Comparison of ENCODE assay signal across 20 cellular contexts in genomic region chrX:13965531-13965930, GRCh38.
DNase-seq lines count a peak whose midpoint lies in the region; ATAC-seq, FAIRE-seq and TF ChIP-seq lines count a peak whose summit lies in the region.
"Had no signal": no experiment of that assay in that cellular context is flagged by ENCODE, and none has a peak within 500 bp of the region (broad histone marks: within the 10 kb centered on the region; RNA-seq: fewer than 3 reads in every experiment).

No MANE protein-coding gene starts in this region.

- no peaks in the 10 kb centered on the region for H3K79me1 ChIP-seq in H1 (ENCODE audit: low read depth, low read length)

- no peak overlapping the region for H3K14ac ChIP-seq in H1 (ENCODE audit: insufficient read length)

- H2AK5ac ChIP-seq in H1 (ENCODE audit: low read depth, low read length), result no peak overlapping the region

- H4K5ac ChIP-seq in H1 (ENCODE audit: insufficient read length, low read depth, low read length), result no peak overlapping the region

- H3K23me2 ChIP-seq in H1 (ENCODE audit: low read depth, low read length), result no peaks in the 10 kb centered on the region

- H3K27ac ChIP-seq in H1 (ENCODE audit: low read depth, low read length) (no peak overlapping the region), tibial nerve (peak overlapping the region in 3 of 4 donors; percentile 5 to 72 (median 68)), body of pancreas (no peak overlapping the region)
- H3K27ac ChIP-seq: C4-2B, PC-9 had no signal

- H3K27me3 Mint-ChIP-seq in WTC11 (ENCODE audit: low read depth), result no peaks in the 10 kb centered on the region; the same call in 1 of the 2 replicates

- no peak overlapping the region for H2BK20ac ChIP-seq in H1 (ENCODE audit: low read length)

- WGBS in H1 (ENCODE audit: extremely low coverage in 1 of 2, insufficient coverage in 1 of 2, insufficient read length in 1 of 2, insufficient replicate concordance in 2 of 2, low coverage in 1 of 2, low lambda C conversion rate in 2 of 2, missing lambda C conversion rate in 1 of 2), 2 experiments, result 61% methylated on average over 6 of the region's 6 CpGs; no CpG with 5 or more reads in 1 of the 2 experiments
- WGBS in tibial nerve, 2 donors, result 32 to 63% methylated on average over 6 of the region's 6 CpGs
- WGBS in body of pancreas, 2 donors, result 80 to 83% methylated on average over 6 of the region's 6 CpGs

- no peak for FAIRE-seq in H1 (lab: Jason Lieb, UNC)
- FAIRE-seq: GM12891 had no signal

- no peak overlapping the region for H2BK12ac ChIP-seq in H1 (ENCODE audit: low read depth, low read length)

- no peak overlapping the region for H2BK120ac ChIP-seq in H1 (replicated peaks; ENCODE audit: low read depth, low read length)

- no peaks in the 10 kb centered on the region for H3K9me3 Mint-ChIP-seq in WTC11
- H3K9me3 Mint-ChIP-seq: HFFc6 had no signal

- H3K4me2 ChIP-seq in H1 (ENCODE audit: insufficient read depth in 1 of 2, low read depth in 2 of 2, low read length in 2 of 2), result no peak overlapping the region
- H3K4me2 ChIP-seq: PC-9 had no signal

- no peak overlapping the region for H3K56ac ChIP-seq in H1 (replicated peaks; ENCODE audit: insufficient read length, low read depth, low read length)

- no peak for TF ChIP-seq CTCF in WTC11 (IDR thresholded peaks at IDR 0.05)
- peak in 1 of 3 experiments; percentile 1; a peak in 1 of 4 replicates for TF ChIP-seq CTCF in H1 (IDR thresholded peaks at IDR 0.05; ENCODE audit: control extremely low read depth in 1 of 3, insufficient read depth in 1 of 3, low read depth in 1 of 3, low read length in 3 of 3)
- TF ChIP-seq CTCF in tibial nerve (IDR thresholded peaks at IDR 0.05), result no peak
- no peak for TF ChIP-seq CTCF in body of pancreas (IDR thresholded peaks at IDR 0.05)

- H3K4ac ChIP-seq in H1 (replicated peaks; ENCODE audit: insufficient read length, low read depth, low read length), result no peak overlapping the region

- H3K36me3 Mint-ChIP-seq in WTC11, result no peaks in the 10 kb centered on the region

- 0 out of 7 replicates have a peak, but pooled peaks cover 0 to 3% (median 0%) of the 10 kb centered on the region in 4 experiments for H3K4me1 ChIP-seq in H1 (replicated peaks in 1 of 4; ENCODE audit: control insufficient read depth in 3 of 4, insufficient read depth in 4 of 4, low read length in 3 of 4)
- H3K4me1 ChIP-seq in tibial nerve, result peaks cover 0 to 3% (median 0%) of the 10 kb centered on the region in 4 donors
- H3K4me1 ChIP-seq in body of pancreas, result no peaks in the 10 kb centered on the region

- H2AFZ ChIP-seq in H1 (ENCODE audit: low read length), result 0 out of 2 replicates have a peak overlapping the region, but pooled peaks have one; percentile 5
- H2AFZ ChIP-seq: PC-9 had no signal

- no peak overlapping the region for H2BK5ac ChIP-seq in H1 (ENCODE audit: low read depth, low read length)

- peaks cover 9% of the 10 kb centered on the region for H3K4me1 Mint-ChIP-seq in WTC11

- CTCF ChIA-PET in WTC11 (lab: Charles Lee), result no interaction called here
- CTCF ChIA-PET in H1 (lab: Charles Lee; ENCODE audit: partially characterized antibody), result interaction anchor here (1.0 to 1.4 kb wide), 3 partner anchors 16 to 47 kb away, joined by 3 to 4 read pairs (median 3); no protein-coding TSS in a partner anchor

- no peak overlapping the region for H3K4me3 Mint-ChIP-seq in WTC11
- H3K4me3 Mint-ChIP-seq: HFFc6 had no signal

- POLR2A ChIA-PET in WTC11 (lab: Charles Lee) (no interaction called here), H1 (lab: Charles Lee; ENCODE audit: partially characterized antibody) (no interaction called here)

- no peak for TF ChIP-seq POLR2A in H1 (IDR thresholded peaks at IDR 0.05; ENCODE audit: control extremely low read depth in 1 of 2, low read depth in 2 of 2, low read length in 2 of 2)
- no peak for TF ChIP-seq POLR2A in tibial nerve (IDR thresholded peaks at IDR 0.05)
- no peak for TF ChIP-seq POLR2A in body of pancreas (IDR thresholded peaks at IDR 0.05)

- no peaks in the 10 kb centered on the region for H3K79me2 ChIP-seq in H1 (ENCODE audit: control insufficient read depth in 1 of 2, insufficient read depth in 2 of 2, low read length in 2 of 2)

- no peak for TF ChIP-seq RAD21 in H1 (IDR thresholded peaks at IDR 0.05 in 1 of 2, conservative IDR thresholded peaks at IDR 0.05 in 1 of 2; ENCODE audit: low read depth in 2 of 2, low read length in 2 of 2)

- H4K20me1 ChIP-seq in H1 (replicated peaks in 1 of 2; ENCODE audit: control insufficient read depth in 1 of 2, insufficient read depth in 2 of 2, low read length in 2 of 2), result no peaks in the 10 kb centered on the region

- H3K27ac Mint-ChIP-seq in WTC11, result no peak overlapping the region
- H3K27ac Mint-ChIP-seq: HFFc6 had no signal

- no peak overlapping the region for H3K18ac ChIP-seq in H1 (ENCODE audit: extremely low read depth, low read length)

- H3K4me3 ChIP-seq in H1 (ENCODE audit: extremely low read depth in 1 of 4, insufficient read depth in 2 of 4, low read depth in 3 of 4, low read length in 4 of 4) (no peak overlapping the region), tibial nerve (no peak overlapping the region), body of pancreas (no peak overlapping the region)
- H3K4me3 ChIP-seq: PC-9 had no signal

- H2BK15ac ChIP-seq in H1 (ENCODE audit: low read length), result no peak overlapping the region

- intact Hi-C loops in body of pancreas (cut with DNase I), result no loop called here

- H3K9me3 ChIP-seq in H1 (ENCODE audit: insufficient read depth in 2 of 2, low read depth in 1 of 2, low read length in 1 of 2) (no peaks in the 10 kb centered on the region), tibial nerve (no peaks in the 10 kb centered on the region), body of pancreas (no peaks in the 10 kb centered on the region)

- TF ChIP-seq EP300 in H1 (IDR thresholded peaks at IDR 0.05; ENCODE audit: borderline replicate concordance in 1 of 2, low read depth in 2 of 2, low read length in 2 of 2) (no peak), tibial nerve (IDR thresholded peaks at IDR 0.05) (no peak)

- ATAC-seq in WTC11 (peak; percentile 78), body of pancreas (no peak), GM19395 (IDR thresholded peaks at IDR 0.05; ENCODE audit: unreplicated experiment) (no peak)

- H3K9ac ChIP-seq in H1 (replicated peaks in 1 of 4; ENCODE audit: extremely low read depth in 1 of 4, low read depth in 3 of 4, low read length in 3 of 4), result no peak overlapping the region

- DNase-seq in WTC11 (ENCODE audit: low spot score) (peak; percentile 10), H1 (ENCODE audit: low read depth in 1 of 2, low spot score in 2 of 2) (no peak), nucleus accumbens (lab: John Stamatoyannopoulos, UW) (peak in 36 of 56 donors; percentile 0 to 51 (median 12)), tibial nerve (ENCODE audit: low spot score in 2 of 2) (no peak), activated gamma-delta T cell (lab: John Stamatoyannopoulos, UW) (no peak), body of pancreas (no peak)
- DNase-seq: DMS 273 treated with DMSO at 0.1 percent for 48 hours, GF-D8, GOT3, HFFc6, Karpas-422, MM.1S, NCI-H1092 treated with DMSO at 0.1 percent for 48 hours, NCI-H1694, NCI-H2227 treated with DMSO at 0.1 percent for 48 hours, NCI-H524, PC-9 had no signal

- H3K27me3 ChIP-seq in H1 (replicated peaks in 1 of 4; ENCODE audit: control insufficient read depth in 3 of 4, extremely low read depth in 1 of 4, insufficient read depth in 3 of 4, low read length in 3 of 4), result no peaks in the 10 kb centered on the region
- H3K27me3 ChIP-seq in tibial nerve, result no peaks in the 10 kb centered on the region
- no peaks in the 10 kb centered on the region for H3K27me3 ChIP-seq in body of pancreas

- H4K91ac ChIP-seq in H1 (replicated peaks; ENCODE audit: insufficient read length, low read length), result no peak overlapping the region

- H4K8ac ChIP-seq in H1 (ENCODE audit: extremely low read depth, insufficient read depth, low read length), result no peak overlapping the region

- no peaks in the 10 kb centered on the region for H3K36me3 ChIP-seq in H1 (ENCODE audit: control insufficient read depth in 2 of 4, insufficient read depth in 4 of 4, low read length in 3 of 4)
- H3K36me3 ChIP-seq in tibial nerve, result no peaks in the 10 kb centered on the region
- H3K36me3 ChIP-seq in body of pancreas (replicated peaks in 1 of 2; ENCODE audit: insufficient read depth in 1 of 2, low read depth in 2 of 2), result no peaks in the 10 kb centered on the region

- H3K23ac ChIP-seq in H1 (ENCODE audit: insufficient read length), result no peak overlapping the region

TF ChIP-seq in WTC11, 78 proteins besides CTCF, POLR2A, EP300 and RAD21 (continues in another document):
- TF ChIP-seq JUN (CRISPR knock-in tag; IDR thresholded peaks at IDR 0.05) (no peak), IRF2 (CRISPR knock-in tag; IDR thresholded peaks at IDR 0.05; ENCODE audit: borderline replicate concordance, low read depth) (no peak), ATF1 (CRISPR knock-in tag; IDR thresholded peaks at IDR 0.05) (no peak), IRF1 (CRISPR knock-in tag; IDR thresholded peaks at IDR 0.05) (no peak), NR3C1 (CRISPR knock-in tag; conservative IDR thresholded peaks at IDR 0.05; ENCODE audit: low read depth) (no peak), TEAD4 (CRISPR knock-in tag; IDR thresholded peaks at IDR 0.05) (no peak)

TF ChIP-seq in H1, 55 proteins besides CTCF, POLR2A, EP300 and RAD21:
- TF ChIP-seq ATF2 (IDR thresholded peaks at IDR 0.05; ENCODE audit: low read length), result no peak

Comparison
In these comparisons a context has a peak if more than half of its experiments do, and no peak if none do; other contexts are left out.
1. DNase-seq: peak in WTC11 (single experiment) and nucleus accumbens (36 of 56); none in H1 (0 of 2), tibial nerve (0 of 2), activated gamma-delta T cell (single experiment) and body of pancreas (0 of 4).
2. H3K27ac ChIP-seq: peak in tibial nerve (3 of 4); none in H1 (single experiment) and body of pancreas (0 of 4).